Comparison of ENCODE assay signal across 15 cellular contexts in the genomic region with DNA sequence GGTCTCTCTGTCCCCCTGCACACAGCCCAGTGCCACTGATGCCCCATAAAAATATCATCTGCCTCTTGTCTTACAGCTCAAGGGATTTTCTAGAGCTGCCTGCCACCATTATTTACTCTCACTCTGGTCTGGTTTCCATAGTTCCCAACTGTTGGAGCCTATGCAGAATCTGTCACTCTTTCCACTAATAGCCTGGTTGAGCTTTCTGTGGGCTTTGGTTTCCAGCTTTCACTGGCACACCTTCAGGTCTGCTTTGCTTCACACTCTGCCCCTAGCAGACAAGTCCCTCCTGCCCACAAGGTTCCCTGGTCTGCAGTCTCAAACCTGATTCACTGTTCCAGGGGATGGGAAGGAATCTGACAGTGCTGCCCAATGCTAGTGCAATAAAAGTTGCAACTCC.
"Had no signal": no experiment of that assay in that cellular context is flagged by ENCODE, and none has a peak within 500 bp of the region (broad histone marks: within the 10 kb centered on the region; RNA-seq: fewer than 3 reads in every experiment).

No MANE protein-coding gene starts in this region.

- H3K27ac Mint-ChIP-seq: activated CD4-positive, alpha-beta T cell treated with anti-CD3 and anti-CD28 coated beads, Interleukin-2, amount 10 ng/mL, durations not matched to agents 24 days and 14 days; activated naive CD8-positive, alpha-beta T cell treated with anti-CD3 and anti-CD28 coated beads for 36 hours; activated T-helper 1 cell treated with anti-CD3 and anti-CD28 coated beads, Interleukin-12 subunit alpha, Interleukin-12 subunit beta, Interleukin-2, Interleukin-4 antibody, amounts not matched to agents 30 ng/mL and 10 ng/mL and 1 ng/mL, durations not matched to agents 14 hours and 24 hours and 36 hours; neural progenitor cell; stimulated activated naive CD8-positive, alpha-beta T cell treated with anti-CD3 and anti-CD28 coated beads, Interleukin-15, Interleukin-2, amounts not matched to agents 100 ng/mL and 50 ng/mL, for 24 hours had no signal

- DNase-seq: activated CD4-positive, alpha-beta T cell treated with anti-CD3 and anti-CD28 coated beads, Interleukin-2, amount 10 ng/mL, durations not matched to agents 24 days and 14 days; activated CD4-positive, CD25-positive, alpha-beta regulatory T cell; activated naive CD8-positive, alpha-beta T cell treated with anti-CD3 and anti-CD28 coated beads for 36 hours; cortex of kidney; effector CD4-positive, alpha-beta T cell; foreskin fibroblast; kidney; psoas muscle; spleen; upper lobe of left lung had no signal

- ATAC-seq: sciatic nerve had no signal

- H3K27ac ChIP-seq: neural progenitor cell, psoas muscle, spleen, upper lobe of left lung had no signal

- H3K4me3 ChIP-seq: neural progenitor cell, psoas muscle, spleen, upper lobe of left lung had no signal

- H3K36me3 ChIP-seq: neural progenitor cell, spleen, upper lobe of left lung had no signal

- H3K36me3 Mint-ChIP-seq: activated naive CD8-positive, alpha-beta T cell treated with anti-CD3 and anti-CD28 coated beads for 36 hours; brain; neural progenitor cell had no signal

- H3K27me3 ChIP-seq: neural progenitor cell, spleen, upper lobe of left lung had no signal

- H3K4me1 ChIP-seq: neural progenitor cell, psoas muscle, spleen, upper lobe of left lung had no signal

- H3K27me3 Mint-ChIP-seq: activated CD4-positive, alpha-beta T cell treated with anti-CD3 and anti-CD28 coated beads, Interleukin-2, amount 10 ng/mL, durations not matched to agents 24 days and 14 days; activated naive CD8-positive, alpha-beta T cell treated with anti-CD3 and anti-CD28 coated beads for 36 hours; stimulated activated naive CD8-positive, alpha-beta T cell treated with anti-CD3 and anti-CD28 coated beads, Interleukin-15, Interleukin-2, amounts not matched to agents 100 ng/mL and 50 ng/mL, for 24 hours had no signal

- H3K9me3 Mint-ChIP-seq: activated CD4-positive, alpha-beta T cell treated with anti-CD3 and anti-CD28 coated beads, Interleukin-2, amount 10 ng/mL, durations not matched to agents 24 days and 14 days; activated naive CD8-positive, alpha-beta T cell treated with anti-CD3 and anti-CD28 coated beads for 36 hours; activated T-helper 1 cell treated with anti-CD3 and anti-CD28 coated beads, Interleukin-12 subunit alpha, Interleukin-12 subunit beta, Interleukin-2, Interleukin-4 antibody, amounts not matched to agents 30 ng/mL and 10 ng/mL and 1 ng/mL, durations not matched to agents 14 hours and 24 hours and 36 hours; brain; neural progenitor cell; stimulated activated naive CD8-positive, alpha-beta T cell treated with anti-CD3 and anti-CD28 coated beads, Interleukin-15, Interleukin-2, amounts not matched to agents 100 ng/mL and 50 ng/mL, for 24 hours had no signal

- H3K4me1 Mint-ChIP-seq: activated CD4-positive, alpha-beta T cell treated with anti-CD3 and anti-CD28 coated beads, Interleukin-2, amount 10 ng/mL, durations not matched to agents 24 days and 14 days; activated naive CD8-positive, alpha-beta T cell treated with anti-CD3 and anti-CD28 coated beads for 36 hours; neural progenitor cell had no signal

- H3K9me3 ChIP-seq: psoas muscle, spleen, upper lobe of left lung had no signal

- H3K4me3 Mint-ChIP-seq: activated CD4-positive, alpha-beta T cell treated with anti-CD3 and anti-CD28 coated beads, Interleukin-2, amount 10 ng/mL, durations not matched to agents 24 days and 14 days; activated naive CD8-positive, alpha-beta T cell treated with anti-CD3 and anti-CD28 coated beads for 36 hours; activated T-helper 1 cell treated with anti-CD3 and anti-CD28 coated beads, Interleukin-12 subunit alpha, Interleukin-12 subunit beta, Interleukin-2, Interleukin-4 antibody, amounts not matched to agents 30 ng/mL and 10 ng/mL and 1 ng/mL, durations not matched to agents 14 hours and 24 hours and 36 hours; brain; neural progenitor cell; stimulated activated naive CD8-positive, alpha-beta T cell treated with anti-CD3 and anti-CD28 coated beads, Interleukin-15, Interleukin-2, amounts not matched to agents 100 ng/mL and 50 ng/mL, for 24 hours had no signal
